9 cellular contexts compared by ENCODE assay signal in the genomic region with DNA sequence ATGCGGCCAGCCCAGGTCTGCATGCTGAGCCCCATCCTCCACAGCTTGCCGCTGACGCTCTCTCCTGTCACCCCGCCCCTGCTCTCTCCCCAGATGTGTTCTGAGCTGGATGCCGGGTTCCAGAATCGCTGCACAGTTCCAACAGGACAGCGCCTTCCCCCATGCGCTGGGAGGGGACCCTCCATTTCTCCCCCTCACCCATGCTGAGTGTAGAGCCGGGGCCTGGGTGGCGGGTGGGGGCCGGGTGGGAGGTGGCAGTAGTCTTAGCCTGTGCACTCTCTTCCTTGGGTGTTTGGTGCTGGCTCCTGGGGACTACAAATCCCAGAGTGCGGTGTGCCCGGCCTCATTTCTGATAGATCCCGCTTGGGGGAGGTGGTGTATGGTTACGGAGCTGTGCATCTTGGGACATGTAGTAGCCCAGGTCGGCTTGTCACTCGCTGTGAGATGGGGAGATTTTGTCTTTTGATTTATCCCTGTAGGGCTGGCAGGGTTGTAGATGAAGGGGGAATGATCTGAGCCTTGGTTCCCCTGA. TPM values are rescaled to one million over a fixed set of nuclear protein-coding genes. Genes with fewer than 3 reads are reported as not detected.
A peak's percentile ranks its signal among the peaks of the same experiment; 100 is the strongest.
DNase-seq lines count a peak whose midpoint lies in the region; TF ChIP-seq lines count a peak whose summit lies in the region.
"Had no signal": no experiment of that assay in that cellular context is flagged by ENCODE, and none has a peak within 500 bp of the region (broad histone marks: within the 10 kb centered on the region; RNA-seq: fewer than 3 reads in every experiment).

No MANE protein-coding gene starts in this region.

- H3K4me1 ChIP-seq in BLaER1 treated with 17β-estradiol and CSF1 and Interleukin-3, amounts not matched to agents 10 nM and 100 nM = peaks cover 40 to 77% (median 57%) of the 10 kb centered on the region in 10 experiments

- peak overlapping the region in 7 of 11 experiments; percentile 2 to 64 (median 24); a peak in 4 of 22 replicates for H3K9ac ChIP-seq in BLaER1 treated with 17β-estradiol and CSF1 and Interleukin-3, amounts not matched to agents 10 nM and 100 nM

- H3K27me3 ChIP-seq in BLaER1 treated with 17β-estradiol and CSF1 and Interleukin-3, amounts not matched to agents 10 nM and 100 nM = no peaks in the 10 kb centered on the region

- peak overlapping the region; percentile 48 to 98 (median 82); a peak in 21 of 22 replicates for H3K4me2 ChIP-seq in BLaER1 treated with 17β-estradiol and CSF1 and Interleukin-3, amounts not matched to agents 10 nM and 100 nM

- no peak overlapping the region for H3K27ac ChIP-seq in BLaER1 treated with 17β-estradiol and CSF1 and Interleukin-3, amounts not matched to agents 10 nM and 100 nM
- peak overlapping the region; percentile 98 for H3K27ac ChIP-seq in RWPE1

- H3K36me3 ChIP-seq in BLaER1 treated with 17β-estradiol and CSF1 and Interleukin-3, amounts not matched to agents 10 nM and 100 nM = peaks cover 0 to 51% (median 0%) of the 10 kb centered on the region in 11 experiments; a peak in 7 of 22 replicates

- H3K9me3 ChIP-seq in BLaER1 treated with 17β-estradiol and CSF1 and Interleukin-3, amounts not matched to agents 10 nM and 100 nM (replicated peaks in 1 of 11) = no peaks in the 10 kb centered on the region

- POLR2A ChIA-PET in RWPE1 (lab: Yijun Ruan, JAX; ENCODE audit: low non-redundant PET) = interaction anchor here (0.6 to 1.9 kb wide), 3 partner anchors 12 to 193 kb away, joined by 3 to 6 read pairs (median 3); no protein-coding TSS in a partner anchor

- H3K36me3 Mint-ChIP-seq in osteocyte (ENCODE audit: unreplicated experiment) = peaks cover 8% of the 10 kb centered on the region

- TF ChIP-seq CTCF in RWPE1 (conservative IDR thresholded peaks at IDR 0.05; ENCODE audit: low read depth) = no peak
- no peak for TF ChIP-seq CTCF in fibroblast of mammary gland (conservative IDR thresholded peaks at IDR 0.05; ENCODE audit: control insufficient read depth, insufficient read depth, low read depth, low read length)
- no peak for TF ChIP-seq CTCF in osteocyte (IDR thresholded peaks at IDR 0.05)

- DNase-seq in RWPE1 (ENCODE audit: low spot score) = peak; percentile 90
- DNase-seq in fibroblast of mammary gland (ENCODE audit: low read depth) = peak; percentile 81
- no peak for DNase-seq in osteocyte (ENCODE audit: extremely low spot score, unreplicated experiment)
- DNase-seq in cortex of kidney (lab: John Stamatoyannopoulos, UW) = no peak
- no peak for DNase-seq in middle frontal gyrus (ENCODE audit: extremely low spot score, low spot score)
- no peak for DNase-seq in activated naive CD4-positive, alpha-beta T cell treated with Interleukin-2 at 50 U/mL for 16 hours
- no peak for DNase-seq in activated CD4-positive, CD25-positive, alpha-beta regulatory T cell (lab: John Stamatoyannopoulos, UW)
- DNase-seq: NCI-H446 had no signal

- no peaks in the 10 kb centered on the region for H3K9me3 Mint-ChIP-seq in osteocyte (ENCODE audit: unreplicated experiment)

- CTCF ChIA-PET in RWPE1 (lab: Yijun Ruan, JAX) = interaction anchor here (0.6 to 3.6 kb wide), 5 partner anchors 9 to 115 kb away, joined by 3 to 37 read pairs (median 4); partner anchors contain the start of genes GLB1L and STK16

- H4K20me1 ChIP-seq in BLaER1 treated with 17β-estradiol and CSF1 and Interleukin-3, amounts not matched to agents 10 nM and 100 nM = peaks cover 17 to 54% (median 27%) of the 10 kb centered on the region in 11 experiments; a peak in 16 of 22 replicates

- H3K27ac Mint-ChIP-seq in osteocyte (ENCODE audit: unreplicated experiment) = peak overlapping the region; percentile 86

- no peak overlapping the region for H3K4me3 ChIP-seq in BLaER1 treated with 17β-estradiol and CSF1 and Interleukin-3, amounts not matched to agents 10 nM and 100 nM
- H3K4me3 ChIP-seq in fibroblast of mammary gland (ENCODE audit: control insufficient read depth, low read depth, low read length) = no peak overlapping the region

- no peak overlapping the region for H3K4me3 Mint-ChIP-seq in osteocyte (ENCODE audit: unreplicated experiment)

- no peaks in the 10 kb centered on the region for H3K27me3 Mint-ChIP-seq in osteocyte (ENCODE audit: unreplicated experiment)

- H3K4me1 Mint-ChIP-seq in osteocyte (ENCODE audit: unreplicated experiment) = peaks cover 29% of the 10 kb centered on the region

RNA-seq across cellular contexts. Expression of gene DNAJB2, which starts 6.8 kb away (rescaled TPM):
- 38.6 and 43.3 TPM in 2 replicates for total RNA-seq in osteocyte

RNA-seq across cellular contexts. Expression of gene PTPRN, which starts 23.2 kb away (rescaled TPM):
- total RNA-seq in osteocyte = 0.24 TPM in 1 of 2 replicates, not detected in the other

RNA-seq across cellular contexts. Expression of gene TUBA4A, which starts 32.2 kb away (rescaled TPM):
- total RNA-seq in osteocyte = 6.9 and 7.9 TPM in 2 replicates

RNA-seq across cellular contexts. Expression of gene TUBA4B, which starts 32.9 kb away (rescaled TPM):
- total RNA-seq in osteocyte = not detected in 2 replicates

RNA-seq across cellular contexts. Expression of gene STK16, which starts 40.7 kb away (rescaled TPM):
- 28.3 and 29.4 TPM in 2 replicates for total RNA-seq in osteocyte

Comparison
In these comparisons a context has a peak if more than half of its experiments do, and no peak if none do; other contexts are left out.
1. DNase-seq: peak in RWPE1 (single experiment) and fibroblast of mammary gland (single experiment); none in osteocyte (single experiment), cortex of kidney (single experiment), middle frontal gyrus (single experiment), activated naive CD4-positive, alpha-beta T cell treated with Interleukin-2 at 50 U/mL for 16 hours (single experiment) and activated CD4-positive, CD25-positive, alpha-beta regulatory T cell (0 of 4).